8 cellular contexts compared by ENCODE assay signal in the genomic region with DNA sequence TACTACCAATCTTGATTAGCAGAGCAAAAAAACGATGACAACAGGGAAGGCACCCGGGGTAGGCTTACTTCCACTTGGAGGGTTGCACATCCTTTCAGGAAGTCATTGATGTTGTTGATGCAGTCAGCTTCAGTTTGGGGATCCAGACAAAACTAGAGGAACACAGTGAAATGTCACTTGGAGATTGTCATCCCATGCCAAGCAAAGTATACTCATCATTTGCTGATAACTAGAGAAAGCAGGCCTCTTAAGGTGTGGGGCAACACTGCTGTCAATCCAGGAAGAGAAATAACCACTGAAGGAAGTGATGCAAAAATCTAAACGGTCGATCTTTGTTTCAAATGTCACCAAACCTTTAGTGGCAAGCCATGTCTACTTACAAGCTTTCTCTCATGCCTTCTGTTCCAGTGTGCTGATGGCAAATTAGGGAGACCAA. TPM values are rescaled to one million over a fixed set of nuclear protein-coding genes. Genes with fewer than 3 reads are reported as not detected.
DNase-seq lines count a peak whose midpoint lies in the region; ATAC-seq lines count a peak whose summit lies in the region.

No MANE protein-coding gene starts in this region.

- peak; percentile 53 for DNase-seq in activated CD8-positive, alpha-beta memory T cell treated with anti-CD3 and anti-CD28 coated beads, Interleukin-2, amount 10 ng/mL, durations not matched to agents 7 days and 5 days
- no peak for DNase-seq in activated CD8-positive, alpha-beta memory T cell treated with anti-CD3 and anti-CD28 coated beads, Interleukin-2, amount 50 U/mL, for 4 hours
- DNase-seq in KBM-7, result peak; percentile 90
- no peak for DNase-seq in adipocyte (ENCODE audit: low read depth)
- DNase-seq in stimulated activated naive CD8-positive, alpha-beta T cell treated with anti-CD3 and anti-CD28 coated beads, Interleukin-15, amount 100 ng/mL, for 72 hours, result peak in 1 of 2 donors; percentile 37
- DNase-seq in amniotic stem cell (lab: John Stamatoyannopoulos, UW), result no peak

- H3K36me3 ChIP-seq in adipocyte (ENCODE audit: control insufficient read depth, insufficient read depth, low read length, severe bottlenecking), result no peaks in the 10 kb centered on the region

- no peaks in the 10 kb centered on the region for H3K27me3 ChIP-seq in adipocyte (replicated peaks; ENCODE audit: control insufficient read depth, insufficient read depth, low read length)

- peaks cover 62% of the 10 kb centered on the region for H3K4me1 Mint-ChIP-seq in activated CD8-positive, alpha-beta memory T cell treated with anti-CD3 and anti-CD28 coated beads, Interleukin-2, amount 10 ng/mL, durations not matched to agents 7 days and 5 days
- peaks cover 69% of the 10 kb centered on the region for H3K4me1 Mint-ChIP-seq in stimulated activated naive CD8-positive, alpha-beta T cell treated with anti-CD3 and anti-CD28 coated beads, Interleukin-15, amount 100 ng/mL, for 72 hours

- CTCF ChIA-PET in activated CD8-positive, alpha-beta memory T cell treated with anti-CD3 and anti-CD28 coated beads, Interleukin-2, amount 10 ng/mL, durations not matched to agents 7 days and 5 days (lab: Charles Lee), result interaction anchor here (0.9 to 1.4 kb wide), 5 partner anchors 11 to 100 kb away, joined by 3 to 7 read pairs (median 4); no protein-coding TSS in a partner anchor

- H3K9ac ChIP-seq in adipocyte (ENCODE audit: low read length), result peak overlapping the region; percentile 72

- H3K4me3 Mint-ChIP-seq in activated CD8-positive, alpha-beta memory T cell treated with anti-CD3 and anti-CD28 coated beads, Interleukin-2, amount 10 ng/mL, durations not matched to agents 7 days and 5 days, result peak overlapping the region; percentile 90
- peak overlapping the region; percentile 74 to 90 for H3K4me3 Mint-ChIP-seq in stimulated activated naive CD8-positive, alpha-beta T cell treated with anti-CD3 and anti-CD28 coated beads, Interleukin-15, amount 100 ng/mL, for 72 hours

- ATAC-seq in activated CD8-positive, alpha-beta memory T cell treated with anti-CD3 and anti-CD28 coated beads, Interleukin-2, amount 10 ng/mL, durations not matched to agents 7 days and 5 days, result peak; percentile 68
- ATAC-seq in stimulated activated naive CD8-positive, alpha-beta T cell treated with anti-CD3 and anti-CD28 coated beads, Interleukin-15, amount 100 ng/mL, for 72 hours, result peak; percentile 88
- ATAC-seq in HG03159 (IDR thresholded peaks at IDR 0.05; ENCODE audit: unreplicated experiment) (no peak), GM19397 (IDR thresholded peaks at IDR 0.05; ENCODE audit: unreplicated experiment) (no peak)

- no peaks in the 10 kb centered on the region for H3K27me3 Mint-ChIP-seq in activated CD8-positive, alpha-beta memory T cell treated with anti-CD3 and anti-CD28 coated beads, Interleukin-2, amount 10 ng/mL, durations not matched to agents 7 days and 5 days
- H3K27me3 Mint-ChIP-seq in stimulated activated naive CD8-positive, alpha-beta T cell treated with anti-CD3 and anti-CD28 coated beads, Interleukin-15, amount 100 ng/mL, for 72 hours, result no peaks in the 10 kb centered on the region

- H3K36me3 Mint-ChIP-seq in activated CD8-positive, alpha-beta memory T cell treated with anti-CD3 and anti-CD28 coated beads, Interleukin-2, amount 10 ng/mL, durations not matched to agents 7 days and 5 days, result peaks cover 38% of the 10 kb centered on the region

- in situ Hi-C loops in KBM-7 (cut with MboI; ENCODE audit: low pct_unique_long_range_greater_than_20kb, low sequenced_read_pairs), result no loop called here

- peaks cover 6% of the 10 kb centered on the region for H3K4me1 ChIP-seq in adipocyte (ENCODE audit: control insufficient read depth, insufficient read depth, low read length)

- H3K9me3 Mint-ChIP-seq in activated CD8-positive, alpha-beta memory T cell treated with anti-CD3 and anti-CD28 coated beads, Interleukin-2, amount 10 ng/mL, durations not matched to agents 7 days and 5 days (ENCODE audit: low read depth), result no peaks in the 10 kb centered on the region
- H3K9me3 Mint-ChIP-seq in stimulated activated naive CD8-positive, alpha-beta T cell treated with anti-CD3 and anti-CD28 coated beads, Interleukin-15, amount 100 ng/mL, for 72 hours, result no peaks in the 10 kb centered on the region

- peak overlapping the region; percentile 93 for H3K27ac Mint-ChIP-seq in activated CD8-positive, alpha-beta memory T cell treated with anti-CD3 and anti-CD28 coated beads, Interleukin-2, amount 10 ng/mL, durations not matched to agents 7 days and 5 days
- H3K27ac Mint-ChIP-seq in stimulated activated naive CD8-positive, alpha-beta T cell treated with anti-CD3 and anti-CD28 coated beads, Interleukin-15, amount 100 ng/mL, for 72 hours, result peak overlapping the region; percentile 98

- H3K9me3 ChIP-seq in adipocyte (ENCODE audit: control insufficient read depth, low read length), result no peaks in the 10 kb centered on the region

- H3K4me3 ChIP-seq in adipocyte (ENCODE audit: low read length), result peak overlapping the region; percentile 77

RNA-seq across cellular contexts. Expression of a gene that starts 1.4 kb away (rescaled TPM):
- total RNA-seq in activated CD8-positive, alpha-beta memory T cell treated with anti-CD3 and anti-CD28 coated beads, Interleukin-2, amount 10 ng/mL, durations not matched to agents 7 days and 5 days, result 100 to 1,000 TPM; 108 to 126 TPM

Comparison
In these comparisons a context has a peak if more than half of its experiments do, and no peak if none do; other contexts are left out.
1. DNase-seq: peak in activated CD8-positive, alpha-beta memory T cell treated with anti-CD3 and anti-CD28 coated beads, Interleukin-2, amount 10 ng/mL, durations not matched to agents 7 days and 5 days (single experiment) and KBM-7 (single experiment); none in activated CD8-positive, alpha-beta memory T cell treated with anti-CD3 and anti-CD28 coated beads, Interleukin-2, amount 50 U/mL, for 4 hours (single experiment), adipocyte (single experiment) and amniotic stem cell (single experiment).
2. ATAC-seq: peak in activated CD8-positive, alpha-beta memory T cell treated with anti-CD3 and anti-CD28 coated beads, Interleukin-2, amount 10 ng/mL, durations not matched to agents 7 days and 5 days (single experiment) and stimulated activated naive CD8-positive, alpha-beta T cell treated with anti-CD3 and anti-CD28 coated beads, Interleukin-15, amount 100 ng/mL, for 72 hours (single experiment); none in HG03159 (single experiment) and GM19397 (single experiment).